ENCODE assay signal across 19 cellular contexts in genomic region chr12:120751389-120751788, GRCh38. TPM values are rescaled to one million over a fixed set of nuclear protein-coding genes. Genes with fewer than 3 reads are reported as not detected.
DNase-seq lines count a peak whose midpoint lies in the region; ATAC-seq and TF ChIP-seq lines count a peak whose summit lies in the region.
"Had no signal": no experiment of that assay in that cellular context is flagged by ENCODE, and none has a peak within 500 bp of the region (broad histone marks: within the 10 kb centered on the region; RNA-seq: fewer than 3 reads in every experiment).

No MANE protein-coding gene starts in this region.

- H3K4me1 ChIP-seq in HCT116 (ENCODE audit: control insufficient read depth in 1 of 2, insufficient read depth in 2 of 2, low read length in 2 of 2): peaks cover 3 to 11% of the 10 kb centered on the region in 2 experiments; a peak in 3 of 4 replicates
- H3K4me1 ChIP-seq: BLaER1 treated with 17β-estradiol and CSF1 and Interleukin-3, amounts not matched to agents 10 nM and 100 nM; HAP-1 had no signal

- no peaks in the 10 kb centered on the region for H3K36me3 ChIP-seq in HCT116 (ENCODE audit: control insufficient read depth in 1 of 2, insufficient read depth in 2 of 2, low read length in 2 of 2)
- H3K36me3 ChIP-seq: BLaER1 treated with 17β-estradiol and CSF1 and Interleukin-3, amounts not matched to agents 10 nM and 100 nM; HAP-1 had no signal

- no peak overlapping the region for H3K4me3 Mint-ChIP-seq in chondrocyte (ENCODE audit: unreplicated experiment)
- H3K4me3 Mint-ChIP-seq in neural crest cell: no peak overlapping the region
- H3K4me3 Mint-ChIP-seq in mesothelial cell of epicardium: no peak overlapping the region
- H3K4me3 Mint-ChIP-seq: CD8-positive, alpha-beta memory T cell had no signal

- intact Hi-C loops in HCT116 (cut with micrococcal nuclease): loop anchor here (2.0 kb wide), 1 partner anchor 219 kb away; no protein-coding TSS in a partner anchor

- no peak for TF ChIP-seq POLR2A in HCT116 (IDR thresholded peaks at IDR 0.05; ENCODE audit: borderline replicate concordance, extremely low read depth, insufficient read depth, insufficient read length)

- no peak overlapping the region for H3K27ac ChIP-seq in HCT116 (ENCODE audit: low read depth, low read length)
- H3K27ac ChIP-seq: BLaER1 treated with 17β-estradiol and CSF1 and Interleukin-3, amounts not matched to agents 10 nM and 100 nM; KMS-11 had no signal

- no peaks in the 10 kb centered on the region for H3K79me2 ChIP-seq in HCT116 (ENCODE audit: insufficient read depth, low read length)

- no peak overlapping the region for H3K9ac ChIP-seq in HCT116 (ENCODE audit: low read length)
- H3K9ac ChIP-seq: BLaER1 treated with 17β-estradiol and CSF1 and Interleukin-3, amounts not matched to agents 10 nM and 100 nM; KMS-11 had no signal

- POLR2A ChIA-PET in HCT116 (lab: Charles Lee): no interaction called here
- POLR2A ChIA-PET in GM10248 (lab: Yijun Ruan, JAX): interaction anchor here (0.7 kb wide), 1 partner anchor 128 kb away, joined by 5 read pairs; no protein-coding TSS in a partner anchor

- H3K9me3 Mint-ChIP-seq in chondrocyte (ENCODE audit: low read depth) (peaks cover 11% of the 10 kb centered on the region), neural crest cell (peaks cover 5% of the 10 kb centered on the region), mesothelial cell of epicardium (peaks cover 13% of the 10 kb centered on the region)

- H3K9me2 ChIP-seq in HCT116 (ENCODE audit: insufficient read depth): no peaks in the 10 kb centered on the region

- CTCF ChIA-PET in HCT116 (lab: Charles Lee): no interaction called here
- CTCF ChIA-PET in GM10248 (lab: Yijun Ruan, JAX): interaction anchor here (1.4 to 1.5 kb wide), 3 partner anchors 12 to 102 kb away, joined by 3 to 4 read pairs (median 4); no protein-coding TSS in a partner anchor

- no peaks in the 10 kb centered on the region for H4K20me1 ChIP-seq in HCT116 (ENCODE audit: insufficient read depth)
- H4K20me1 ChIP-seq: BLaER1 treated with 17β-estradiol and CSF1 and Interleukin-3, amounts not matched to agents 10 nM and 100 nM had no signal

- no peaks in the 10 kb centered on the region for H3K27me3 Mint-ChIP-seq in chondrocyte (ENCODE audit: low read depth)
- H3K27me3 Mint-ChIP-seq in neural crest cell (ENCODE audit: low read depth): peaks cover 3% of the 10 kb centered on the region
- no peaks in the 10 kb centered on the region for H3K27me3 Mint-ChIP-seq in mesothelial cell of epicardium (ENCODE audit: low read depth)

- no peak for TF ChIP-seq CTCF in HCT116 (IDR thresholded peaks at IDR 0.05 in 2 of 3, conservative IDR thresholded peaks at IDR 0.05 in 1 of 3; ENCODE audit: borderline replicate concordance in 1 of 3, insufficient read depth in 1 of 3, low read depth in 2 of 3, low read length in 2 of 3)
- TF ChIP-seq CTCF in chondrocyte (IDR thresholded peaks at IDR 0.05): no peak
- TF ChIP-seq CTCF in neural crest cell (conservative IDR thresholded peaks at IDR 0.05): no peak
- TF ChIP-seq CTCF in GM10248 (IDR thresholded peaks at IDR 0.05; ENCODE audit: control extremely low read depth, extremely low read depth, low read depth, missing control alignments): no peak
- no peak for TF ChIP-seq CTCF in mesothelial cell of epicardium (IDR thresholded peaks at IDR 0.05; ENCODE audit: unreplicated experiment)

- DNase-seq in CD1c-positive myeloid dendritic cell (ENCODE audit: extremely low spot score): peak; percentile 4
- DNase-seq in HCT116 (ENCODE audit: low read depth, low spot score): no peak
- no peak for DNase-seq in chondrocyte (ENCODE audit: low spot score)
- no peak for DNase-seq in neural crest cell (ENCODE audit: low read depth, low spot score)
- no peak for DNase-seq in GM10248 (ENCODE audit: extremely low spot score)
- no peak for DNase-seq in mesothelial cell of epicardium (ENCODE audit: low spot score in 2 of 2, unreplicated experiment in 2 of 2)
- no peak for DNase-seq in NCI-H187 treated with DMSO at 0.1 percent for 48 hours (lab: John Stamatoyannopoulos, UW)
- no peak for DNase-seq in midbrain (lab: John Stamatoyannopoulos, UW)
- DNase-seq: CD8-positive, alpha-beta memory T cell; DMS79; NCI-H1417; NCI-H187; NCI-H226; NCI-H524; NCI-H82; SW 1271 had no signal

- H3K27me3 ChIP-seq in HCT116 (ENCODE audit: insufficient read depth, low read length): no peaks in the 10 kb centered on the region

- RAD21 ChIA-PET in HCT116 (lab: Charles Lee; ENCODE audit: low non-redundant PET in 1 of 2, low total read pairs in 2 of 2, uncharacterized antibody in 2 of 2, unreplicated experiment in 2 of 2): interaction anchor here in 1 of 2 experiments (1.3 kb wide), 1 partner anchor 220 kb away, joined by 4 read pairs; no protein-coding TSS in a partner anchor

- H3K4me1 Mint-ChIP-seq in chondrocyte (ENCODE audit: low read depth) (no peaks in the 10 kb centered on the region), neural crest cell (peaks cover 3% of the 10 kb centered on the region), mesothelial cell of epicardium (no peaks in the 10 kb centered on the region)

- H2AFZ ChIP-seq in HCT116 (ENCODE audit: low read depth, low read length, poor library complexity, severe bottlenecking): no peak overlapping the region

- H3K27ac Mint-ChIP-seq in chondrocyte (ENCODE audit: unreplicated experiment): peak overlapping the region; percentile 2
- H3K27ac Mint-ChIP-seq in neural crest cell (ENCODE audit: unreplicated experiment): peak overlapping the region; percentile 0
- no peak overlapping the region for H3K27ac Mint-ChIP-seq in mesothelial cell of epicardium
- H3K27ac Mint-ChIP-seq: CD8-positive, alpha-beta memory T cell had no signal

- no peaks in the 10 kb centered on the region for H3K9me3 ChIP-seq in HCT116 (ENCODE audit: control insufficient read depth in 1 of 2, insufficient read depth in 1 of 2, low read depth in 1 of 2, low read length in 2 of 2)
- H3K9me3 ChIP-seq: HAP-1 had no signal

- H3K4me2 ChIP-seq in HCT116 (ENCODE audit: low read length): peak overlapping the region; percentile 14; the same call in 1 of the 2 replicates
- H3K4me2 ChIP-seq: BLaER1 treated with 17β-estradiol and CSF1 and Interleukin-3, amounts not matched to agents 10 nM and 100 nM; KMS-11 had no signal

- TF ChIP-seq RAD21 in HCT116 (IDR thresholded peaks at IDR 0.05; ENCODE audit: low read depth): no peak

- no TSS peak for BruUV-seq in HCT116 (replicated peaks; lab: Mats Ljungman, UMichigan)

- peaks cover 3% of the 10 kb centered on the region for H3K36me3 Mint-ChIP-seq in chondrocyte (ENCODE audit: low read depth)
- H3K36me3 Mint-ChIP-seq in neural crest cell (ENCODE audit: low read depth): no peaks in the 10 kb centered on the region
- peaks cover 4% of the 10 kb centered on the region for H3K36me3 Mint-ChIP-seq in mesothelial cell of epicardium
- H3K36me3 Mint-ChIP-seq: CD8-positive, alpha-beta memory T cell had no signal

- ATAC-seq in HCT116: peak; percentile 49

- no peak overlapping the region for H3K4me3 ChIP-seq in HCT116 (replicated peaks in 1 of 2; ENCODE audit: low read depth in 1 of 2, low read length in 2 of 2)
- H3K4me3 ChIP-seq: BLaER1 treated with 17β-estradiol and CSF1 and Interleukin-3, amounts not matched to agents 10 nM and 100 nM; HAP-1 had no signal

TF ChIP-seq in HCT116, 20 proteins besides CTCF, POLR2A, EP300 and RAD21:
- no peak for TF ChIP-seq EGR1 (IDR thresholded peaks at IDR 0.05; ENCODE audit: low read depth)

RNA-seq across cellular contexts. Expression of gene ACADS, which starts 25.8 kb away (rescaled TPM):
- total RNA-seq in HCT116 (2021; ENCODE audit: unreplicated experiment) (21.4 TPM), chondrocyte (6.8 to 7.2 TPM (median 7.0 TPM) in 3 replicates), neural crest cell (5.6 and 5.9 TPM in 2 replicates), mesothelial cell of epicardium (11.9 to 12.8 TPM (median 11.9 TPM) in 3 replicates)
- polyA plus RNA-seq in HCT116 (2012): 21.2 and 22.2 TPM in 2 replicates

RNA-seq across cellular contexts. Expression of gene UNC119B, which starts 41.1 kb away (rescaled TPM):
- total RNA-seq in HCT116 (2021; ENCODE audit: unreplicated experiment): 33.8 TPM
- 20.2 and 21.3 TPM in 2 replicates for polyA plus RNA-seq in HCT116 (2012)
- total RNA-seq in chondrocyte: 21.9 to 22.7 TPM (median 22.3 TPM) in 3 replicates
- 79.7 and 80.0 TPM in 2 replicates for total RNA-seq in neural crest cell
- total RNA-seq in mesothelial cell of epicardium: 35.0 to 36.0 TPM (median 35.1 TPM) in 3 replicates
